17 cellular contexts compared by ENCODE assay signal in genomic region chr9:114181583-114182409, GRCh38. TPM values are rescaled to one million over a fixed set of nuclear protein-coding genes. Genes with fewer than 3 reads are reported as not detected.
A peak's percentile ranks its signal among the peaks of the same experiment; 100 is the strongest.
DNase-seq lines count a peak whose midpoint lies in the region; ATAC-seq and TF ChIP-seq lines count a peak whose summit lies in the region.
"Had no signal": no experiment of that assay in that cellular context is flagged by ENCODE, and none has a peak within 500 bp of the region (broad histone marks: within the 10 kb centered on the region; RNA-seq: fewer than 3 reads in every experiment).

No MANE protein-coding gene starts in this region.

- no peaks in the 10 kb centered on the region for H3K27me3 ChIP-seq in ascending aorta
- no peaks in the 10 kb centered on the region for H3K27me3 ChIP-seq in muscle layer of duodenum (ENCODE audit: low read depth, low read length)
- no peaks in the 10 kb centered on the region for H3K27me3 ChIP-seq in stomach
- H3K27me3 ChIP-seq: suprapubic skin had no signal

- H3K9me3 ChIP-seq in ascending aorta (no peaks in the 10 kb centered on the region), muscle layer of duodenum (ENCODE audit: control insufficient read depth in 1 of 2, low read length in 2 of 2) (no peaks in the 10 kb centered on the region), stomach (no peaks in the 10 kb centered on the region)
- H3K9me3 ChIP-seq: suprapubic skin had no signal

- DNase-seq in ascending aorta (ENCODE audit: low spot score in 2 of 2), result no peak
- DNase-seq in left cardiac atrium, result peak; percentile 17
- DNase-seq in stomach, result no peak
- no peak for DNase-seq in glomerular visceral epithelial cell (ENCODE audit: extremely low spot score)
- DNase-seq in naive thymus-derived CD8-positive, alpha-beta T cell, result no peak
- no peak for DNase-seq in activated CD4-positive, alpha-beta T cell treated with anti-CD3 and anti-CD28 coated beads, Interleukin-2, amount 50 U/mL, for 4 hours
- DNase-seq: activated CD4-positive, alpha-beta memory T cell treated with anti-CD3 and anti-CD28 coated beads, Interleukin-2, amount 10 ng/mL, durations not matched to agents 7 days and 5 days; amniotic stem cell; Calu3; NCI-H1694 treated with DMSO at 0.1 percent for 48 hours; NCI-H446; occipital lobe had no signal

- peaks cover 27 to 58% of the 10 kb centered on the region in 2 donors for H3K4me1 ChIP-seq in ascending aorta
- peaks cover 15 to 45% of the 10 kb centered on the region in 2 donors for H3K4me1 ChIP-seq in muscle layer of duodenum (ENCODE audit: control insufficient read depth in 1 of 2, insufficient read depth in 2 of 2, low read length in 2 of 2)
- H3K4me1 ChIP-seq in stomach, result peaks cover 7 to 39% (median 24%) of the 10 kb centered on the region in 4 donors

- H3K4me3 ChIP-seq in ascending aorta (no peak overlapping the region), muscle layer of duodenum (ENCODE audit: low read depth in 1 of 2, low read length in 2 of 2) (no peak overlapping the region), stomach (no peak overlapping the region)
- H3K4me3 ChIP-seq: lung, suprapubic skin had no signal

- TF ChIP-seq CTCF in ascending aorta (IDR thresholded peaks at IDR 0.05) (no peak), stomach (IDR thresholded peaks at IDR 0.05) (no peak)

- H3K27me3 Mint-ChIP-seq in naive thymus-derived CD8-positive, alpha-beta T cell, result peaks cover 0 to 9% (median 0%) of the 10 kb centered on the region in 5 donors

- H3K36me3 Mint-ChIP-seq in naive thymus-derived CD8-positive, alpha-beta T cell, result no peaks in the 10 kb centered on the region

- 65 to 80% (median 77%) methylated on average over 9 of the region's 9 CpGs for WGBS in stomach, 5 donors

- intact Hi-C loops in ascending aorta (cut with DNase I) (no loop called here), left cardiac atrium (cut with DNase I) (no loop called here), stomach (cut with DNase I; ENCODE audit: low total_unique reads) (no loop called here)

- H3K27ac Mint-ChIP-seq in naive thymus-derived CD8-positive, alpha-beta T cell, result no peak overlapping the region
- H3K27ac Mint-ChIP-seq: activated CD4-positive, alpha-beta memory T cell treated with anti-CD3 and anti-CD28 coated beads, Interleukin-2, amount 10 ng/mL, durations not matched to agents 7 days and 5 days had no signal

- no peaks in the 10 kb centered on the region for H3K36me3 ChIP-seq in ascending aorta
- H3K36me3 ChIP-seq in muscle layer of duodenum (ENCODE audit: control insufficient read depth in 1 of 2, insufficient read depth in 2 of 2, low read length in 2 of 2), result no peaks in the 10 kb centered on the region
- H3K36me3 ChIP-seq in stomach, result no peaks in the 10 kb centered on the region
- H3K36me3 ChIP-seq: suprapubic skin had no signal

- H3K27ac ChIP-seq in ascending aorta, result peak overlapping the region; percentile 83 to 91
- H3K27ac ChIP-seq in muscle layer of duodenum (ENCODE audit: low read length), result peak overlapping the region; percentile 35
- peak overlapping the region; percentile 9 to 65 (median 21) for H3K27ac ChIP-seq in stomach
- H3K27ac ChIP-seq: suprapubic skin had no signal

- ATAC-seq in left cardiac atrium, result peak; percentile 35
- no peak for ATAC-seq in naive thymus-derived CD8-positive, alpha-beta T cell
- ATAC-seq in GM19455 (IDR thresholded peaks at IDR 0.05; ENCODE audit: unreplicated experiment), result no peak

- POLR2A ChIA-PET in naive thymus-derived CD8-positive, alpha-beta T cell (lab: Charles Lee), result no interaction called here

- TF ChIP-seq POLR2A in stomach (IDR thresholded peaks at IDR 0.05), result no peak

- no peak for TF ChIP-seq EP300 in stomach (IDR thresholded peaks at IDR 0.05)

- H3K4me3 Mint-ChIP-seq in naive thymus-derived CD8-positive, alpha-beta T cell, result no peak overlapping the region
- H3K4me3 Mint-ChIP-seq: activated CD4-positive, alpha-beta memory T cell treated with anti-CD3 and anti-CD28 coated beads, Interleukin-2, amount 10 ng/mL, durations not matched to agents 7 days and 5 days had no signal

- H3K4me1 Mint-ChIP-seq in naive thymus-derived CD8-positive, alpha-beta T cell, result peaks cover 0 to 2% (median 0%) of the 10 kb centered on the region in 4 donors
- H3K4me1 Mint-ChIP-seq: activated CD4-positive, alpha-beta memory T cell treated with anti-CD3 and anti-CD28 coated beads, Interleukin-2, amount 10 ng/mL, durations not matched to agents 7 days and 5 days had no signal

- no peaks in the 10 kb centered on the region for H3K9me3 Mint-ChIP-seq in naive thymus-derived CD8-positive, alpha-beta T cell
- H3K9me3 Mint-ChIP-seq: activated CD4-positive, alpha-beta memory T cell treated with anti-CD3 and anti-CD28 coated beads, Interleukin-2, amount 10 ng/mL, durations not matched to agents 7 days and 5 days had no signal

RNA-seq across cellular contexts. Expression of gene COL27A1, which starts 26.5 kb away (rescaled TPM):
- total RNA-seq in ascending aorta (9.3 TPM), left cardiac atrium (1 to 10 TPM; 7.0 to 9.2 TPM), stomach (10 to 100 TPM in 3 of 5 donors, 1 to 10 TPM in 2; 2.9 to 26.3 (median 21.1) TPM)
- polyA plus RNA-seq in stomach, result 1 to 10 TPM; 3.4 to 7.1 (median 5.6) TPM
- total RNA-seq in naive thymus-derived CD8-positive, alpha-beta T cell, result 1 to 10 TPM; 1.4 to 1.7 TPM
- polyA plus RNA-seq in naive thymus-derived CD8-positive, alpha-beta T cell, result under 1 TPM in 1 of 3 donors, not detected in 2; 0.14 TPM
- total RNA-seq: OCI-LY7 had no signal

Comparison
In these comparisons a context has a peak if more than half of its experiments do, and no peak if none do; other contexts are left out.
1. H3K27ac ChIP-seq: peak in every context shown above with its lines; median percentile 87 in ascending aorta; 35 in muscle layer of duodenum; 21 in stomach.
2. ATAC-seq: peak in left cardiac atrium (2 of 2); none in naive thymus-derived CD8-positive, alpha-beta T cell (0 of 2) and GM19455 (single experiment).